Comparison of ENCODE assay signal across 8 cellular contexts in genomic region chr12:24778486-24779304, GRCh38.
A peak's percentile ranks its signal among the peaks of the same experiment; 100 is the strongest.
DNase-seq lines count a peak whose midpoint lies in the region; ATAC-seq and TF ChIP-seq lines count a peak whose summit lies in the region.

No MANE protein-coding gene starts in this region.

- H2AFZ ChIP-seq in SK-N-SH (ENCODE audit: low read depth): peak overlapping the region; percentile 13; the same call in 1 of the 2 replicates

- H3K9me3 ChIP-seq in SK-N-SH: no peaks in the 10 kb centered on the region

- H3F3A ChIP-seq in SK-N-SH (replicated peaks; ENCODE audit: insufficient read depth): no peaks in the 10 kb centered on the region

- DNase-seq in DMS153 treated with DMSO at 0.1 percent for 48 hours (lab: John Stamatoyannopoulos, UW; ENCODE audit: unreplicated experiment) (peak; percentile 28), HT-29 (ENCODE audit: low spot score) (peak; percentile 32), SK-N-SH (peak; percentile 11), iPS-NIHi7 (ENCODE audit: extremely low spot score) (peak; percentile 43), left colon (no peak), omental fat pad (ENCODE audit: low spot score) (no peak)
- no peak for DNase-seq in activated effector memory CD4-positive, alpha-beta T cell treated with anti-CD3 and anti-CD28 coated beads, Interleukin-2, amount 50 U/mL, for 16 hours

- no peak overlapping the region; a peak in 1 of 4 replicates for H3K4me3 ChIP-seq in SK-N-SH (ENCODE audit: low read depth in 2 of 2, low read length in 1 of 2)

- H3K4me2 ChIP-seq in SK-N-SH: no peak overlapping the region

- H3K36me3 ChIP-seq in SK-N-SH (replicated peaks in 1 of 2; ENCODE audit: control insufficient read depth in 1 of 2, insufficient read depth in 2 of 2, low read length in 1 of 2): no peaks in the 10 kb centered on the region

- no peaks in the 10 kb centered on the region for H3K79me2 ChIP-seq in SK-N-SH (ENCODE audit: insufficient read depth)

- H3K9ac ChIP-seq in SK-N-SH: no peak overlapping the region

- peak; percentile 64 for TF ChIP-seq CTCF in SK-N-SH (IDR thresholded peaks at IDR 0.05)
- no peak for TF ChIP-seq CTCF in omental fat pad (IDR thresholded peaks at IDR 0.05)

- H3K27me3 ChIP-seq in SK-N-SH (ENCODE audit: insufficient read depth): no peaks in the 10 kb centered on the region

- no peaks in the 10 kb centered on the region for H4K20me1 ChIP-seq in SK-N-SH (ENCODE audit: insufficient read depth)

- peak; percentile 71 for ATAC-seq in GM19372 (IDR thresholded peaks at IDR 0.05; ENCODE audit: low read depth, unreplicated experiment)
- ATAC-seq in left colon: no peak
- ATAC-seq in omental fat pad (ENCODE audit: low FRiP score): no peak

- H3K4me1 ChIP-seq in SK-N-SH (ENCODE audit: control insufficient read depth in 1 of 2, insufficient read depth in 2 of 2, low read depth in 1 of 2, low read length in 1 of 2): peaks cover 0 to 10% of the 10 kb centered on the region in 2 experiments; a peak in 3 of 4 replicates

- no peak overlapping the region for H3K27ac ChIP-seq in SK-N-SH (ENCODE audit: low read depth in 2 of 2, low read length in 1 of 2)

- TF ChIP-seq RAD21 in SK-N-SH (IDR thresholded peaks at IDR 0.05; ENCODE audit: low read length): peak; percentile 75

- H3K9me2 ChIP-seq in SK-N-SH: no peaks in the 10 kb centered on the region

- intact Hi-C loops in left colon (cut with DNase I, micrococcal nuclease): no loop called here

- TF ChIP-seq EP300 in SK-N-SH (IDR thresholded peaks at IDR 0.05; ENCODE audit: borderline replicate concordance in 1 of 2, low read depth in 1 of 2, low read length in 1 of 2): no peak

- POLR2A ChIA-PET in SK-N-SH (lab: Yijun Ruan, JAX): no interaction called here

- 64% methylated on average over 4 of the region's 4 CpGs for WGBS in SK-N-SH (ENCODE audit: low lambda C conversion rate)

- CTCF ChIA-PET in SK-N-SH (lab: Yijun Ruan, JAX): interaction anchor here (0.7 to 2.8 kb wide), 17 partner anchors 11 to 1922 kb away, joined by 3 to 22 read pairs (median 3); no protein-coding TSS in a partner anchor

TF ChIP-seq in SK-N-SH, 30 proteins besides CTCF, POLR2A, EP300 and RAD21:
- TF ChIP-seq EZH2phosphoT487 (IDR thresholded peaks at IDR 0.05; ENCODE audit: borderline replicate concordance, low read depth) (no peak), SMC3 (IDR thresholded peaks at IDR 0.05; ENCODE audit: low read depth, low read length) (peak; percentile 61)

Comparison
In these comparisons a context has a peak if more than half of its experiments do, and no peak if none do; other contexts are left out.
1. DNase-seq: peak in DMS153 treated with DMSO at 0.1 percent for 48 hours (single experiment), HT-29 (single experiment), SK-N-SH (single experiment) and iPS-NIHi7 (single experiment); none in left colon (0 of 2), omental fat pad (single experiment) and activated effector memory CD4-positive, alpha-beta T cell treated with anti-CD3 and anti-CD28 coated beads, Interleukin-2, amount 50 U/mL, for 16 hours (single experiment).